Comparison of ENCODE assay signal across 27 cellular contexts in genomic region chr1:53313556-53313955, GRCh38.
"Had no signal": no experiment of that assay in that cellular context is flagged by ENCODE, and none has a peak within 500 bp of the region (broad histone marks: within the 10 kb centered on the region; RNA-seq: fewer than 3 reads in every experiment).

No MANE protein-coding gene starts in this region.

- H3K36me3 Mint-ChIP-seq: naive B cell had no signal

- H3K4me3 Mint-ChIP-seq: activated CD4-positive, alpha-beta memory T cell treated with anti-CD3 and anti-CD28 coated beads, Interleukin-2, amount 10 ng/mL, durations not matched to agents 7 days and 5 days; activated CD4-positive, alpha-beta T cell treated with anti-CD3 and anti-CD28 coated beads, Interleukin-2, amount 10 ng/mL, durations not matched to agents 24 days and 14 days; activated CD8-positive, alpha-beta memory T cell treated with anti-CD3 and anti-CD28 coated beads, Interleukin-2, amount 10 ng/mL, durations not matched to agents 7 days and 5 days; activated naive CD4-positive, alpha-beta T cell treated with anti-CD3 and anti-CD28 coated beads, Interleukin-2, amount 50 U/mL, for 24 hours; activated T-helper 1 cell treated with anti-CD3 and anti-CD28 coated beads, Interleukin-12 subunit alpha, Interleukin-12 subunit beta, Interleukin-2, Interleukin-4 antibody, amounts not matched to agents 30 ng/mL and 10 ng/mL and 1 ng/mL, durations not matched to agents 14 hours and 24 hours and 36 hours; naive B cell; T-helper 1 cell treated with Interleukin-12 subunit alpha and Interleukin-12 subunit beta and Interleukin-4 antibody, amounts not matched to agents 30 μg/mL and 1 μg/mL, for 36 hours had no signal

- DNase-seq: activated CD4-positive, alpha-beta memory T cell treated with anti-CD3 and anti-CD28 coated beads, Interleukin-2, amount 10 ng/mL, durations not matched to agents 7 days and 5 days; activated CD4-positive, alpha-beta T cell treated with anti-CD3 and anti-CD28 coated beads, Interleukin-2, amount 10 ng/mL, durations not matched to agents 24 days and 14 days; activated CD8-positive, alpha-beta memory T cell treated with anti-CD3 and anti-CD28 coated beads, Interleukin-2, amount 10 ng/mL, durations not matched to agents 7 days and 5 days; activated gamma-delta T cell treated with Interleukin-2 at 50 U/mL for 16 hours; activated T-cell treated with anti-CD3 and anti-CD28 coated beads for 4 hours; anterior cingulate cortex; brain microvascular endothelial cell; central memory CD4-positive, alpha-beta T cell; cortex of kidney; head of caudate nucleus; hypothalamus; left cardiac atrium; mesenchymal stem cell; naive B cell; right cardiac atrium; stomach; uterus had no signal

- ATAC-seq: activated CD4-positive, CD25-positive, alpha-beta regulatory T cell treated with anti-CD3 and anti-CD28 coated beads, Interleukin-2, amount 50 U/mL, for 24 hours; activated CD8-positive, alpha-beta memory T cell treated with anti-CD3 and anti-CD28 coated beads, Interleukin-2, amount 10 ng/mL, durations not matched to agents 7 days and 5 days; gastroesophageal sphincter; left cardiac atrium; mucosa of descending colon; right cardiac atrium had no signal

- H3K9me3 Mint-ChIP-seq: activated CD4-positive, alpha-beta memory T cell treated with anti-CD3 and anti-CD28 coated beads, Interleukin-2, amount 10 ng/mL, durations not matched to agents 7 days and 5 days; activated CD4-positive, alpha-beta T cell treated with anti-CD3 and anti-CD28 coated beads, Interleukin-2, amount 10 ng/mL, durations not matched to agents 24 days and 14 days; activated naive CD4-positive, alpha-beta T cell treated with anti-CD3 and anti-CD28 coated beads, Interleukin-2, amount 50 U/mL, for 24 hours; activated T-helper 1 cell treated with anti-CD3 and anti-CD28 coated beads, Interleukin-12 subunit alpha, Interleukin-12 subunit beta, Interleukin-2, Interleukin-4 antibody, amounts not matched to agents 30 ng/mL and 10 ng/mL and 1 ng/mL, durations not matched to agents 14 hours and 24 hours and 36 hours; naive B cell; T-helper 1 cell treated with Interleukin-12 subunit alpha and Interleukin-12 subunit beta and Interleukin-4 antibody, amounts not matched to agents 30 μg/mL and 1 μg/mL, for 36 hours had no signal

- H3K27me3 ChIP-seq: brain microvascular endothelial cell, gastroesophageal sphincter, stomach, suprapubic skin, tibial nerve, uterus had no signal

- H3K79me2 ChIP-seq: parathyroid adenoma had no signal

- H3K27ac ChIP-seq: brain microvascular endothelial cell, epithelial cell of prostate, gastroesophageal sphincter, parathyroid adenoma, stomach, suprapubic skin, tibial nerve, uterus had no signal

- H3K27me3 Mint-ChIP-seq: activated CD4-positive, alpha-beta memory T cell treated with anti-CD3 and anti-CD28 coated beads, Interleukin-2, amount 10 ng/mL, durations not matched to agents 7 days and 5 days; activated CD4-positive, alpha-beta T cell treated with anti-CD3 and anti-CD28 coated beads, Interleukin-2, amount 10 ng/mL, durations not matched to agents 24 days and 14 days; activated CD8-positive, alpha-beta memory T cell treated with anti-CD3 and anti-CD28 coated beads, Interleukin-2, amount 10 ng/mL, durations not matched to agents 7 days and 5 days; activated naive CD4-positive, alpha-beta T cell treated with anti-CD3 and anti-CD28 coated beads, Interleukin-2, amount 50 U/mL, for 24 hours had no signal

- H3K9me3 ChIP-seq: gastroesophageal sphincter, mucosa of descending colon, stomach, suprapubic skin, tibial nerve, uterus had no signal

- H2AFZ ChIP-seq: parathyroid adenoma had no signal

- H3K4me3 ChIP-seq: gastroesophageal sphincter, mucosa of descending colon, stomach, suprapubic skin, tibial nerve, uterus had no signal

- H3K36me3 ChIP-seq: brain microvascular endothelial cell, gastroesophageal sphincter, stomach, suprapubic skin, tibial nerve, uterus had no signal

- H3K4me1 ChIP-seq: gastroesophageal sphincter, parathyroid adenoma, tibial nerve, uterus had no signal

- H3K27ac Mint-ChIP-seq: activated CD4-positive, alpha-beta memory T cell treated with anti-CD3 and anti-CD28 coated beads, Interleukin-2, amount 10 ng/mL, durations not matched to agents 7 days and 5 days; activated CD4-positive, alpha-beta T cell treated with anti-CD3 and anti-CD28 coated beads, Interleukin-2, amount 10 ng/mL, durations not matched to agents 24 days and 14 days; activated CD8-positive, alpha-beta memory T cell treated with anti-CD3 and anti-CD28 coated beads, Interleukin-2, amount 10 ng/mL, durations not matched to agents 7 days and 5 days; activated naive CD4-positive, alpha-beta T cell treated with anti-CD3 and anti-CD28 coated beads, Interleukin-2, amount 50 U/mL, for 24 hours; T-helper 1 cell treated with Interleukin-12 subunit alpha and Interleukin-12 subunit beta and Interleukin-4 antibody, amounts not matched to agents 30 μg/mL and 1 μg/mL, for 36 hours had no signal
